In genomic region chr10:983951-984705, GRCh38 we compare ENCODE assay signal across 25 cellular contexts. TPM values are rescaled to one million over a fixed set of nuclear protein-coding genes. Genes with fewer than 3 reads are reported as not detected.
DNase-seq lines count a peak whose midpoint lies in the region; ATAC-seq, FAIRE-seq and TF ChIP-seq lines count a peak whose summit lies in the region.
"Had no signal": no experiment of that assay in that cellular context is flagged by ENCODE, and none has a peak within 500 bp of the region (broad histone marks: within the 10 kb centered on the region; RNA-seq: fewer than 3 reads in every experiment).

No MANE protein-coding gene starts in this region.

- TF ChIP-seq CTCF in astrocyte (IDR thresholded peaks at IDR 0.05; ENCODE audit: insufficient read depth, low read depth, low read length) (no peak), type B pancreatic cell (conservative IDR thresholded peaks at IDR 0.05) (no peak)

- H3K9me3 Mint-ChIP-seq in astrocyte (ENCODE audit: unreplicated experiment) (peaks cover 12% of the 10 kb centered on the region), type B pancreatic cell (peaks cover 7% of the 10 kb centered on the region)

- peaks cover 23% of the 10 kb centered on the region for H3K4me1 ChIP-seq in astrocyte (ENCODE audit: insufficient read depth, low read length)

- H3K4me3 Mint-ChIP-seq in astrocyte (ENCODE audit: unreplicated experiment): no peak overlapping the region
- peak overlapping the region; percentile 43 for H3K4me3 Mint-ChIP-seq in type B pancreatic cell

- H3K27ac Mint-ChIP-seq in astrocyte (ENCODE audit: unreplicated experiment) (peak overlapping the region; percentile 3), type B pancreatic cell (peak overlapping the region; percentile 89)

- H2AFZ ChIP-seq in astrocyte (ENCODE audit: low read depth, low read length): no peak overlapping the region

- peaks cover 16% of the 10 kb centered on the region for H3K9me3 ChIP-seq in astrocyte (ENCODE audit: insufficient read depth, low read depth, low read length)

- DNase-seq in SIG-M5 treated with dmso at 0.1 percent for 504 hours (lab: John Stamatoyannopoulos, UW; ENCODE audit: unreplicated experiment) (peak; percentile 51), SIG-M5 (lab: John Stamatoyannopoulos, UW) (no peak), astrocyte (ENCODE audit: low read depth) (peak; percentile 55), left lobe of liver (ENCODE audit: low spot score) (peak; percentile 18), type B pancreatic cell (ENCODE audit: extremely low spot score, unreplicated experiment) (no peak), NCI-H446 (lab: John Stamatoyannopoulos, UW) (no peak)
- no peak for DNase-seq in stimulated activated naive CD4-positive, alpha-beta T cell treated with Interleukin-2 at 50 U/mL for 16 hours (lab: John Stamatoyannopoulos, UW)
- DNase-seq: activated CD4-positive, alpha-beta T cell treated with anti-CD3 and anti-CD28 coated beads, Interleukin-2, amount 50 U/mL, for 4 hours; activated naive CD4-positive, alpha-beta T cell treated with Interleukin-2 at 50 U/mL for 16 hours; activated T-cell treated with anti-CD3 and anti-CD28 coated beads for 4 hours; heart left ventricle; islet precursor cell; NCI-H1694 treated with DMSO at 0.1 percent for 48 hours; occipital lobe; T-helper 1 cell had no signal

- ATAC-seq in left lobe of liver (no peak), HG02610 (IDR thresholded peaks at IDR 0.05; ENCODE audit: unreplicated experiment) (no peak)
- ATAC-seq: esophagus mucosa, heart left ventricle had no signal

- H3K4me2 ChIP-seq in astrocyte (ENCODE audit: low read length): peak overlapping the region; percentile 9

- FAIRE-seq in astrocyte (lab: Jason Lieb, UNC): no peak
- FAIRE-seq: A204.1 had no signal

- no peak overlapping the region for H3K4me3 ChIP-seq in astrocyte (ENCODE audit: insufficient read depth, low read depth, low read length)
- H3K4me3 ChIP-seq: ascending aorta, heart left ventricle, skin epidermis, thoracic aorta had no signal

- H3K36me3 Mint-ChIP-seq in astrocyte (ENCODE audit: low read depth, unreplicated experiment): peaks cover 19% of the 10 kb centered on the region
- peaks cover 9% of the 10 kb centered on the region for H3K36me3 Mint-ChIP-seq in type B pancreatic cell

- peaks cover 24% of the 10 kb centered on the region for H3K4me1 Mint-ChIP-seq in astrocyte (ENCODE audit: low read depth, unreplicated experiment)
- H3K4me1 Mint-ChIP-seq in type B pancreatic cell (ENCODE audit: unreplicated experiment): peaks cover 5% of the 10 kb centered on the region

- H3K27me3 Mint-ChIP-seq in astrocyte (ENCODE audit: low read depth, unreplicated experiment) (no peaks in the 10 kb centered on the region), type B pancreatic cell (no peaks in the 10 kb centered on the region)

- H3K79me2 ChIP-seq in astrocyte (ENCODE audit: insufficient read depth, low read length): peaks cover 22% of the 10 kb centered on the region

- H3K27me3 ChIP-seq in astrocyte (ENCODE audit: insufficient read depth, low read length): no peaks in the 10 kb centered on the region
- H3K27me3 ChIP-seq: ascending aorta, heart left ventricle had no signal

- H3K27ac ChIP-seq in astrocyte (ENCODE audit: low read depth, low read length): peak overlapping the region; percentile 10
- H3K27ac ChIP-seq: ascending aorta, C4-2B, heart left ventricle, skin epidermis, thoracic aorta, VCaP had no signal

- no peak overlapping the region for H3K9ac ChIP-seq in astrocyte (ENCODE audit: low read length)

- H4K20me1 ChIP-seq in astrocyte (ENCODE audit: insufficient read depth, low read length): peaks cover 2% of the 10 kb centered on the region

- H3K36me3 ChIP-seq in astrocyte (ENCODE audit: insufficient read depth, low read length): no peaks in the 10 kb centered on the region
- H3K36me3 ChIP-seq: thoracic aorta had no signal

RNA-seq across cellular contexts. Expression of gene GTPBP4, which starts 4.1 kb away (rescaled TPM):
- total RNA-seq in astrocyte: 101 and 106 TPM in 2 replicates
- total RNA-seq in left lobe of liver: 9.3 TPM
- total RNA-seq in type B pancreatic cell (ENCODE audit: low replicate concordance): 57.8 and 65.9 TPM in 2 replicates

RNA-seq across cellular contexts. Expression of gene IDI2, which starts 41.5 kb away (rescaled TPM):
- total RNA-seq in astrocyte (not detected in 2 replicates), left lobe of liver (not detected), type B pancreatic cell (ENCODE audit: low replicate concordance) (not detected in 2 replicates)
- total RNA-seq: ascending aorta, esophagus mucosa, MCF 10A, mononuclear cell, occipital lobe, thoracic aorta had no signal

RNA-seq across cellular contexts. Expression of gene LARP4B, which starts 52.6 kb away (rescaled TPM):
- 97.3 and 101 TPM in 2 replicates for total RNA-seq in astrocyte
- total RNA-seq in left lobe of liver: 37.1 TPM
- 82.1 and 96.4 TPM in 2 replicates for total RNA-seq in type B pancreatic cell (ENCODE audit: low replicate concordance)

Comparison
In these comparisons a context has a peak if more than half of its experiments do, and no peak if none do; other contexts are left out.
1. DNase-seq: peak in SIG-M5 treated with dmso at 0.1 percent for 504 hours (single experiment), astrocyte (single experiment) and left lobe of liver (single experiment); none in SIG-M5 (single experiment), type B pancreatic cell (single experiment), NCI-H446 (0 of 2) and stimulated activated naive CD4-positive, alpha-beta T cell treated with Interleukin-2 at 50 U/mL for 16 hours (single experiment).